In the genomic region with DNA sequence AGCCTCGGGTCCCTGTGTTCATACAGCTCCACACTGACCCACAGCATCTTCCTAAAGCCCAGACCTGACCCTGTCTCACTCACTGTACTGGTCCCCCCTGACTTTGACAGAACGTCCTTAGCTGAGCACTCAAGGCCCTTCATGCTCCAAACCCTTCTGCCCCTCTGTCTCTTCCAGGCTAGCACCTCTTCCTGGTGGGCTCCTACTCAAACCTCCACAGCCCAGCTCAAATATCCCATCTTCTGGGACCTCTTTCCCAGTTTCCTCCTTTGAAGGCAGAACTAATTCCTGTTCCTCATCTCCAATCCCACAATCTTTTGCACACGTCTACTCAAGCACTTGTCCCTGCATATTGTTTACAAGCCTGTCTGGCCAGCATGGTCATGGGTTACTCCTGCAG, we compare ENCODE assay signal across 22 cellular contexts. TPM values are rescaled to one million over a fixed set of nuclear protein-coding genes. Genes with fewer than 3 reads are reported as not detected.
DNase-seq lines count a peak whose midpoint lies in the region; ATAC-seq and TF ChIP-seq lines count a peak whose summit lies in the region.
"Had no signal": no experiment of that assay in that cellular context is flagged by ENCODE, and none has a peak within 500 bp of the region (broad histone marks: within the 10 kb centered on the region; RNA-seq: fewer than 3 reads in every experiment).

No MANE protein-coding gene starts in this region.

- H3K4me3 ChIP-seq in HEK293 (ENCODE audit: low read depth, low read length): no peak overlapping the region
- no peak overlapping the region for H3K4me3 ChIP-seq in neural progenitor cell
- H3K4me3 ChIP-seq: GM12878, MG63, SJCRH30 had no signal

- H3K4me2 ChIP-seq in neural progenitor cell: no peak overlapping the region

- intact Hi-C loops in activated CD4-positive, alpha-beta T cell treated with anti-CD3 and anti-CD28 coated beads, Interleukin-2, amount 10 ng/mL, durations not matched to agents 24 days and 14 days (cut with micrococcal nuclease): no loop called here

- peaks cover 30% of the 10 kb centered on the region for H3K27me3 Mint-ChIP-seq in activated CD4-positive, alpha-beta T cell treated with anti-CD3 and anti-CD28 coated beads, Interleukin-2, amount 10 ng/mL, durations not matched to agents 24 days and 14 days
- H3K27me3 Mint-ChIP-seq in T-helper 17 cell: peaks cover 42% of the 10 kb centered on the region
- H3K27me3 Mint-ChIP-seq in neural progenitor cell (ENCODE audit: insufficient read depth, low read depth): peaks cover 43% of the 10 kb centered on the region
- H3K27me3 Mint-ChIP-seq in chondrocyte (ENCODE audit: low read depth): peaks cover 50% of the 10 kb centered on the region
- peaks cover 90% of the 10 kb centered on the region for H3K27me3 Mint-ChIP-seq in nephron progenitor cell (ENCODE audit: low read depth, poor library complexity)

- no peaks in the 10 kb centered on the region for H3K9me3 ChIP-seq in HEK293 (ENCODE audit: control insufficient read depth, insufficient read depth, low read depth, low read length)
- H3K9me3 ChIP-seq in T-helper 17 cell (ENCODE audit: control insufficient read depth, low read length, poor library complexity, severe bottlenecking): no peaks in the 10 kb centered on the region
- no peaks in the 10 kb centered on the region for H3K9me3 ChIP-seq in neural progenitor cell (ENCODE audit: low read depth)
- H3K9me3 ChIP-seq: MG63, SJCRH30 had no signal

- ATAC-seq in T-helper 17 cell: no peak
- ATAC-seq: PC-3, Right ventricle myocardium inferior, T-cell had no signal

- H3K4me1 ChIP-seq in HEK293 (ENCODE audit: control insufficient read depth, insufficient read depth, low read length) (peaks cover 5% of the 10 kb centered on the region; the same call in 1 of the 2 replicates), neural progenitor cell (peaks cover 7% of the 10 kb centered on the region)
- H3K4me1 ChIP-seq: SJCRH30 had no signal

- H3K36me3 Mint-ChIP-seq in activated CD4-positive, alpha-beta T cell treated with anti-CD3 and anti-CD28 coated beads, Interleukin-2, amount 10 ng/mL, durations not matched to agents 24 days and 14 days (ENCODE audit: low read depth): no peaks in the 10 kb centered on the region
- H3K36me3 Mint-ChIP-seq in T-helper 17 cell (ENCODE audit: low read depth) (peaks cover 4% of the 10 kb centered on the region), neural progenitor cell (no peaks in the 10 kb centered on the region), chondrocyte (ENCODE audit: low read depth) (peaks cover under 1% of the 10 kb centered on the region), nephron progenitor cell (ENCODE audit: low read depth) (no peaks in the 10 kb centered on the region)
- H3K36me3 Mint-ChIP-seq: T-cell had no signal

- H3K9ac ChIP-seq in neural progenitor cell: no peak overlapping the region

- CTCF ChIA-PET in HEK293 (lab: Yijun Ruan, JAX): interaction anchor here (0.7 to 19.0 kb wide), 4 partner anchors 8 to 75 kb away, joined by 3 to 239 read pairs (median 6); a partner anchor contains a TSS

- no peak overlapping the region for H3K27ac ChIP-seq in HEK293 (ENCODE audit: extremely low read depth, low read depth, low read length)
- no peak overlapping the region for H3K27ac ChIP-seq in neural progenitor cell
- H3K27ac ChIP-seq: SJCRH30 had no signal

- H2AFZ ChIP-seq in neural progenitor cell (replicated peaks): no peak overlapping the region

- H3K4me3 Mint-ChIP-seq in activated CD4-positive, alpha-beta T cell treated with anti-CD3 and anti-CD28 coated beads, Interleukin-2, amount 10 ng/mL, durations not matched to agents 24 days and 14 days: peak overlapping the region; percentile 3
- H3K4me3 Mint-ChIP-seq in T-helper 17 cell: peak overlapping the region; percentile 65
- peak overlapping the region; percentile 1 for H3K4me3 Mint-ChIP-seq in neural progenitor cell
- H3K4me3 Mint-ChIP-seq in chondrocyte (ENCODE audit: unreplicated experiment): no peak overlapping the region
- H3K4me3 Mint-ChIP-seq in nephron progenitor cell: no peak overlapping the region
- H3K4me3 Mint-ChIP-seq: B cell had no signal

- no peak for TF ChIP-seq CTCF in HEK293 (tag by site-specific recombination; IDR thresholded peaks at IDR 0.05)
- no peak for TF ChIP-seq CTCF in neural progenitor cell (IDR thresholded peaks at IDR 0.05)
- no peak for TF ChIP-seq CTCF in chondrocyte (IDR thresholded peaks at IDR 0.05)
- TF ChIP-seq CTCF in nephron progenitor cell (IDR thresholded peaks at IDR 0.05): no peak

- H3K36me3 ChIP-seq in HEK293 (ENCODE audit: control insufficient read depth in 2 of 2, insufficient read depth in 1 of 2, low read length in 2 of 2) (peaks cover 0 to 2% of the 10 kb centered on the region in 2 experiments; a peak in 1 of 3 replicates), neural progenitor cell (no peaks in the 10 kb centered on the region)
- H3K36me3 ChIP-seq: MG63, SJCRH30 had no signal

- POLR2A ChIA-PET in HEK293 (lab: Yijun Ruan, JAX): interaction anchor here (1.5 to 1.6 kb wide), 2 partner anchors 22 to 75 kb away, joined by 4 to 6 read pairs; a partner anchor contains a TSS

- peaks cover 9% of the 10 kb centered on the region for H3K4me1 Mint-ChIP-seq in activated CD4-positive, alpha-beta T cell treated with anti-CD3 and anti-CD28 coated beads, Interleukin-2, amount 10 ng/mL, durations not matched to agents 24 days and 14 days
- H3K4me1 Mint-ChIP-seq in T-helper 17 cell (peaks cover 11% of the 10 kb centered on the region), neural progenitor cell (peaks cover 9% of the 10 kb centered on the region), chondrocyte (ENCODE audit: low read depth) (peaks cover 5% of the 10 kb centered on the region), nephron progenitor cell (peaks cover 7% of the 10 kb centered on the region)

- no peak for DNase-seq in activated CD4-positive, alpha-beta T cell treated with anti-CD3 and anti-CD28 coated beads, Interleukin-2, amount 10 ng/mL, durations not matched to agents 24 days and 14 days
- DNase-seq in activated CD4-positive, alpha-beta T cell treated with anti-CD3 and anti-CD28 coated beads, Interleukin-2, amount 50 U/mL, for 1 hour: no peak
- DNase-seq in T-helper 17 cell (no peak), neural progenitor cell (ENCODE audit: low spot score) (no peak), chondrocyte (ENCODE audit: low spot score) (no peak), nephron progenitor cell (no peak)
- DNase-seq: HCEC 1CT, IMR-90, KG1, MG63, NCI-H226, NCI-H524, NCI-H748 treated with DMSO at 0.1 percent for 48 hours, PC-3, SJCRH30, T-cell had no signal

- no peaks in the 10 kb centered on the region for H3K9me3 Mint-ChIP-seq in activated CD4-positive, alpha-beta T cell treated with anti-CD3 and anti-CD28 coated beads, Interleukin-2, amount 10 ng/mL, durations not matched to agents 24 days and 14 days
- H3K9me3 Mint-ChIP-seq in neural progenitor cell (no peaks in the 10 kb centered on the region), chondrocyte (ENCODE audit: low read depth) (no peaks in the 10 kb centered on the region), nephron progenitor cell (no peaks in the 10 kb centered on the region)
- H3K9me3 Mint-ChIP-seq: T-cell had no signal

- H3F3A ChIP-seq in neural progenitor cell (ENCODE audit: low read depth): peaks cover 4% of the 10 kb centered on the region

- H3K27me3 ChIP-seq in neural progenitor cell: peaks cover 99% of the 10 kb centered on the region

- H4K20me1 ChIP-seq in neural progenitor cell (ENCODE audit: low read depth): peaks cover 5% of the 10 kb centered on the region

- no peak overlapping the region for H3K27ac Mint-ChIP-seq in activated CD4-positive, alpha-beta T cell treated with anti-CD3 and anti-CD28 coated beads, Interleukin-2, amount 10 ng/mL, durations not matched to agents 24 days and 14 days
- no peak overlapping the region for H3K27ac Mint-ChIP-seq in T-helper 17 cell
- H3K27ac Mint-ChIP-seq in neural progenitor cell: no peak overlapping the region
- H3K27ac Mint-ChIP-seq in chondrocyte (ENCODE audit: unreplicated experiment): no peak overlapping the region
- H3K27ac Mint-ChIP-seq in nephron progenitor cell: no peak overlapping the region
- H3K27ac Mint-ChIP-seq: B cell, T-cell had no signal

- H3K79me2 ChIP-seq in neural progenitor cell (ENCODE audit: low read depth): no peaks in the 10 kb centered on the region

TF ChIP-seq in HEK293, 187 proteins besides CTCF, POLR2A, EP300 and RAD21:
- TF ChIP-seq ZFP3 (tag by site-specific recombination; IDR thresholded peaks at IDR 0.05; ENCODE audit: low read depth) (peak; percentile 92), ZNF423 (tag by site-specific recombination; IDR thresholded peaks at IDR 0.05) (no peak), WT1 (tag by site-specific recombination; IDR thresholded peaks at IDR 0.05) (no peak), ZNF302 (tag by site-specific recombination; IDR thresholded peaks at IDR 0.05; ENCODE audit: low read depth) (no peak)

RNA-seq across cellular contexts. Expression of a gene that starts 8.8 kb away (rescaled TPM):
- 0.05 and 0.19 TPM in 2 replicates for total RNA-seq in activated CD4-positive, alpha-beta T cell treated with anti-CD3 and anti-CD28 coated beads, Interleukin-2, amount 10 ng/mL, durations not matched to agents 24 days and 14 days
- not detected for total RNA-seq in T-helper 17 cell
- 0.03 TPM in 1 of 2 replicates, not detected in the other for total RNA-seq in neural progenitor cell (ENCODE audit: low replicate concordance)
- total RNA-seq in chondrocyte: 0.07 to 0.28 TPM in 2 of 3 replicates, not detected in the other
- total RNA-seq: B cell, IMR-90, RPMI7951, SJCRH30, T-cell had no signal

RNA-seq across cellular contexts. Expression of a gene that starts 21.9 kb away (rescaled TPM):
- total RNA-seq in activated CD4-positive, alpha-beta T cell treated with anti-CD3 and anti-CD28 coated beads, Interleukin-2, amount 10 ng/mL, durations not matched to agents 24 days and 14 days: 18.8 and 20.5 TPM in 2 replicates
- total RNA-seq in T-helper 17 cell: 1 to 10 TPM; 4.5 to 8.7 TPM
- 7.4 and 25.3 TPM in 2 replicates for total RNA-seq in neural progenitor cell (ENCODE audit: low replicate concordance)
- total RNA-seq in chondrocyte: 7.2 to 11.6 TPM (median 9.0 TPM) in 3 replicates

RNA-seq across cellular contexts. Expression of a gene that starts 42.5 kb away (rescaled TPM):
- total RNA-seq in activated CD4-positive, alpha-beta T cell treated with anti-CD3 and anti-CD28 coated beads, Interleukin-2, amount 10 ng/mL, durations not matched to agents 24 days and 14 days: not detected in 2 replicates
- total RNA-seq in T-helper 17 cell (not detected), neural progenitor cell (ENCODE audit: low replicate concordance) (0.36 TPM in 1 of 2 replicates, not detected in the other), chondrocyte (not detected in 3 replicates)
- total RNA-seq: A673, B cell, GM12878, IMR-90, PC-3, RPMI7951, SJCRH30, T-cell had no signal

Comparison
In these comparisons a context has a peak if more than half of its experiments do, and no peak if none do; other contexts are left out.
1. H3K4me3 Mint-ChIP-seq: peak in activated CD4-positive, alpha-beta T cell treated with anti-CD3 and anti-CD28 coated beads, Interleukin-2, amount 10 ng/mL, durations not matched to agents 24 days and 14 days (single experiment), T-helper 17 cell (single experiment) and neural progenitor cell (single experiment); none in chondrocyte (single experiment) and nephron progenitor cell (single experiment).